ENCODE assay signal across 8 cellular contexts in genomic region chr4:89024051-89024675, GRCh38. TPM values are rescaled to one million over a fixed set of nuclear protein-coding genes. Genes with fewer than 3 reads are reported as not detected.
DNase-seq lines count a peak whose midpoint lies in the region; ATAC-seq, FAIRE-seq and TF ChIP-seq lines count a peak whose summit lies in the region.

No MANE protein-coding gene starts in this region.

- H3K4me3 ChIP-seq in endothelial cell of umbilical vein (replicated peaks in 1 of 3; ENCODE audit: insufficient read depth in 1 of 3, low read depth in 1 of 3, low read length in 3 of 3) (no peak overlapping the region), mucosa of descending colon (no peak overlapping the region), subcutaneous abdominal adipose tissue (ENCODE audit: low read depth in 1 of 5, low read length in 5 of 5) (no peak overlapping the region)

- no peak overlapping the region for H3K4me3 Mint-ChIP-seq in WTC11

- DNase-seq in COLO668 (lab: John Stamatoyannopoulos, UW; ENCODE audit: unreplicated experiment) = peak; percentile 56
- peak; percentile 60 for DNase-seq in NCI-H2196 (lab: John Stamatoyannopoulos, UW; ENCODE audit: unreplicated experiment)
- no peak for DNase-seq in WTC11 (ENCODE audit: low spot score)
- peak; percentile 78 for DNase-seq in endothelial cell of umbilical vein (ENCODE audit: low read depth, low spot score)
- peak in 1 of 3 donors; percentile 88 for DNase-seq in mucosa of descending colon

- H3K27ac ChIP-seq in endothelial cell of umbilical vein (ENCODE audit: insufficient read depth, low read depth, low read length) = no peak overlapping the region
- peak overlapping the region; percentile 49 for H3K27ac ChIP-seq in subcutaneous abdominal adipose tissue (ENCODE audit: low read depth, low read length)

- no peaks in the 10 kb centered on the region for H3K4me1 ChIP-seq in endothelial cell of umbilical vein (ENCODE audit: control insufficient read depth, extremely low read depth, insufficient read depth, low read length)
- H3K4me1 ChIP-seq in mucosa of descending colon (ENCODE audit: low read depth) = no peaks in the 10 kb centered on the region
- peaks cover 0 to 15% (median 8%) of the 10 kb centered on the region in 5 donors for H3K4me1 ChIP-seq in subcutaneous abdominal adipose tissue (ENCODE audit: control insufficient read depth in 5 of 5, insufficient read depth in 5 of 5, low read length in 5 of 5)

- no TSS peak for BruUV-seq in endothelial cell of umbilical vein (replicated peaks; lab: Mats Ljungman, UMichigan)

- H3K27me3 ChIP-seq in endothelial cell of umbilical vein (ENCODE audit: control insufficient read depth in 2 of 2, insufficient read depth in 2 of 2, low read length in 2 of 2) (no peaks in the 10 kb centered on the region), subcutaneous abdominal adipose tissue (ENCODE audit: control insufficient read depth in 5 of 5, insufficient read depth in 4 of 5, low read length in 5 of 5) (no peaks in the 10 kb centered on the region)

- no peaks in the 10 kb centered on the region for H3K9me1 ChIP-seq in endothelial cell of umbilical vein (replicated peaks; ENCODE audit: control insufficient read depth, extremely low read depth, insufficient read depth, low read length)

- CTCF ChIA-PET in WTC11 (lab: Charles Lee) (interaction anchor here (0.7 to 3.1 kb wide), 10 partner anchors 201 to 497 kb away, joined by 3 to 38 read pairs (median 6); no protein-coding TSS in a partner anchor), endothelial cell of umbilical vein (lab: Charles Lee) (interaction anchor here (0.6 to 9.0 kb wide), 47 partner anchors 9 to 499 kb away, joined by 3 to 357 read pairs (median 5); partner anchors contain the start of gene PYURF)

- intact Hi-C loops in endothelial cell of umbilical vein (cut with micrococcal nuclease) = loop anchor here (1.0 to 5.0 kb wide), 6 partner anchors 87 to 495 kb away; partner anchors contain the start of gene TIGD2
- intact Hi-C loops in mucosa of descending colon (cut with DNase I, micrococcal nuclease) = loop anchor here (2.0 to 10.0 kb wide), 4 partner anchors 205 to 499 kb away; partner anchors contain the start of gene PYURF (in 1 of the 2)

- TF ChIP-seq CTCF in WTC11 (IDR thresholded peaks at IDR 0.05) (peak; percentile 62), endothelial cell of umbilical vein (IDR thresholded peaks at IDR 0.05; ENCODE audit: extremely low read depth in 1 of 2, insufficient read depth in 1 of 2, low read depth in 1 of 2, low read length in 2 of 2) (peak; percentile 48 to 58), mucosa of descending colon (IDR thresholded peaks at IDR 0.05) (peak; percentile 59)

- H3K79me2 ChIP-seq in endothelial cell of umbilical vein (ENCODE audit: control insufficient read depth, insufficient read depth, low read length) = no peaks in the 10 kb centered on the region

- H3K27ac Mint-ChIP-seq in WTC11 = no peak overlapping the region

- H3K4me1 Mint-ChIP-seq in WTC11 = no peaks in the 10 kb centered on the region

- H3K27me3 Mint-ChIP-seq in WTC11 (ENCODE audit: low read depth) = no peaks in the 10 kb centered on the region

- no peak overlapping the region for H3K4me2 ChIP-seq in endothelial cell of umbilical vein (ENCODE audit: insufficient read depth, low read length)

- H2AFZ ChIP-seq in endothelial cell of umbilical vein (ENCODE audit: low read depth, low read length) = no peak overlapping the region

- H3K36me3 ChIP-seq in endothelial cell of umbilical vein (ENCODE audit: control insufficient read depth in 2 of 2, extremely low read depth in 1 of 2, insufficient read depth in 2 of 2, low read length in 2 of 2) (no peaks in the 10 kb centered on the region), mucosa of descending colon (ENCODE audit: low read depth) (no peaks in the 10 kb centered on the region), subcutaneous abdominal adipose tissue (ENCODE audit: control insufficient read depth in 5 of 5, insufficient read depth in 5 of 5, low read length in 5 of 5) (peaks cover 0 to under 1% (median 0%) of the 10 kb centered on the region in 5 donors)

- H3K9me3 ChIP-seq in endothelial cell of umbilical vein (replicated peaks; ENCODE audit: control insufficient read depth, insufficient read depth, low read length) (no peaks in the 10 kb centered on the region), mucosa of descending colon (no peaks in the 10 kb centered on the region), subcutaneous abdominal adipose tissue (ENCODE audit: control insufficient read depth in 5 of 5, low read length in 5 of 5) (no peaks in the 10 kb centered on the region)

- no peak for TF ChIP-seq POLR2A in endothelial cell of umbilical vein (IDR thresholded peaks at IDR 0.05; ENCODE audit: low read depth, low read length)

- H3K9ac ChIP-seq in endothelial cell of umbilical vein (replicated peaks; ENCODE audit: extremely low read depth, insufficient read depth, low read length) (no peak overlapping the region), subcutaneous abdominal adipose tissue (ENCODE audit: low read length in 5 of 5) (peak overlapping the region in 3 of 5 donors; percentile 0 to 52 (median 23))

- POLR2A ChIA-PET in WTC11 (lab: Charles Lee) (no interaction called here), endothelial cell of umbilical vein (lab: Charles Lee) (no interaction called here)

- dilution Hi-C loops in endothelial cell of umbilical vein (cut with MboI; ENCODE audit: extremely low pct_ligation_motif_present, low sequenced_read_pairs) = loop anchor here (25.0 kb wide), 1 partner anchor 212 kb away; no protein-coding TSS in a partner anchor

- peak; percentile 92 for FAIRE-seq in endothelial cell of umbilical vein (lab: Jason Lieb, UNC)

- peak; percentile 96 for ATAC-seq in GM19043 (IDR thresholded peaks at IDR 0.05; ENCODE audit: low read depth, unreplicated experiment)
- ATAC-seq in HG03139 (IDR thresholded peaks at IDR 0.05; ENCODE audit: unreplicated experiment) = peak; percentile 91
- ATAC-seq in WTC11 = peak; percentile 96
- peak; percentile 97 for ATAC-seq in mucosa of descending colon

- no peaks in the 10 kb centered on the region for H4K20me1 ChIP-seq in endothelial cell of umbilical vein (replicated peaks; ENCODE audit: control insufficient read depth, extremely low read depth, insufficient read depth, low read length)

- H3K9me3 Mint-ChIP-seq in WTC11 = no peaks in the 10 kb centered on the region

- H3K36me3 Mint-ChIP-seq in WTC11 = peaks cover 9% of the 10 kb centered on the region

TF ChIP-seq in WTC11, 78 proteins besides CTCF, POLR2A, EP300 and RAD21 (continues in another document):
- TF ChIP-seq TEAD1 (CRISPR knock-in tag; IDR thresholded peaks at IDR 0.05) = no peak
- no peak for TF ChIP-seq FOXJ3 (CRISPR knock-in tag; IDR thresholded peaks at IDR 0.05; ENCODE audit: borderline replicate concordance)
- TF ChIP-seq ZBTB43 (CRISPR knock-in tag; IDR thresholded peaks at IDR 0.05) = no peak

TF ChIP-seq in endothelial cell of umbilical vein, 7 proteins besides CTCF, POLR2A, EP300 and RAD21:
- no peak for TF ChIP-seq POLR2AphosphoS5 (IDR thresholded peaks at IDR 0.05; ENCODE audit: insufficient read depth, low read depth, low read length)

RNA-seq across cellular contexts. Expression of gene FAM13A, which starts 32.8 kb away (rescaled TPM):
- total RNA-seq in WTC11 (2021) = 14.6 to 17.8 TPM (median 16.5 TPM) in 3 replicates
- 9.4 and 10.5 TPM in 2 replicates for total RNA-seq in endothelial cell of umbilical vein
- 2.1 and 3.3 TPM in 2 replicates for polyA plus RNA-seq in endothelial cell of umbilical vein
- 3.2 TPM in 2 replicates for polyA plus RNA-seq in endothelial cell of umbilical vein (2011; cell fraction: cytosol; rRNA removed)
- 16.1 and 16.9 TPM in 2 replicates for polyA plus RNA-seq in endothelial cell of umbilical vein (2011; cell fraction: nucleus; rRNA removed)
- 4.1 and 5.0 TPM in 2 replicates for polyA plus RNA-seq in endothelial cell of umbilical vein (2012)
- polyA minus RNA-seq in endothelial cell of umbilical vein = 13.5 and 17.1 TPM in 2 replicates
- 6.8 TPM for polyA minus RNA-seq in endothelial cell of umbilical vein (2011; cell fraction: cytosol; rRNA and poly(A)+ RNA removed)
- polyA minus RNA-seq in endothelial cell of umbilical vein (2011; cell fraction: nucleus; rRNA and poly(A)+ RNA removed) = 45.1 and 54.6 TPM in 2 replicates
- total RNA-seq in mucosa of descending colon = 10 to 100 TPM; 41.6 to 60.1 (median 50.2) TPM
